ENCODE assay signal across 8 cellular contexts in genomic region chr19:19591133-19591825, GRCh38. TPM values are rescaled to one million over a fixed set of nuclear protein-coding genes. Genes with fewer than 3 reads are reported as not detected.
DNase-seq lines count a peak whose midpoint lies in the region; ATAC-seq and TF ChIP-seq lines count a peak whose summit lies in the region.

No MANE protein-coding gene starts in this region.

- H3K4me1 ChIP-seq in SK-N-SH (ENCODE audit: control insufficient read depth in 1 of 2, insufficient read depth in 2 of 2, low read depth in 1 of 2, low read length in 1 of 2) (peaks cover 14 to 18% of the 10 kb centered on the region in 2 experiments; a peak in 3 of 4 replicates), adipocyte (ENCODE audit: control insufficient read depth, insufficient read depth, low read length) (peaks cover 38% of the 10 kb centered on the region), left lung (peaks cover 10 to 35% of the 10 kb centered on the region in 2 donors)

- no peak for TF ChIP-seq CTCF in SK-N-SH (IDR thresholded peaks at IDR 0.05)
- TF ChIP-seq CTCF in left lung (IDR thresholded peaks at IDR 0.05) = no peak

- WGBS in SK-N-SH (ENCODE audit: low lambda C conversion rate) = 40% methylated on average over 9 of the region's 13 CpGs

- TF ChIP-seq EP300 in SK-N-SH (IDR thresholded peaks at IDR 0.05; ENCODE audit: borderline replicate concordance in 1 of 2, low read depth in 1 of 2, low read length in 1 of 2) = no peak

- H3K9me3 ChIP-seq in SK-N-SH (no peaks in the 10 kb centered on the region), adipocyte (ENCODE audit: control insufficient read depth, low read length) (no peaks in the 10 kb centered on the region), left lung (no peaks in the 10 kb centered on the region)

- CTCF ChIA-PET in SK-N-SH (lab: Yijun Ruan, JAX) = interaction anchor here (1.0 to 1.8 kb wide), 4 partner anchors 37 to 59 kb away, joined by 3 to 9 read pairs (median 6); partner anchors contain the start of gene GMIP

- H3F3A ChIP-seq in SK-N-SH (replicated peaks; ENCODE audit: insufficient read depth) = peaks cover 13% of the 10 kb centered on the region

- peak; percentile 83 for DNase-seq in ELF-1 (ENCODE audit: low read depth, low spot score)
- no peak for DNase-seq in SK-N-SH
- peak; percentile 96 for DNase-seq in adipocyte (ENCODE audit: low read depth)
- peak; percentile 51 to 68 for DNase-seq in left lung
- DNase-seq in stimulated activated CD8-positive, alpha-beta memory T cell treated with anti-CD3 and anti-CD28 coated beads, Interleukin-15, amount 100 ng/mL, for 48 hours (ENCODE audit: low read depth in 2 of 2) = peak; percentile 63 to 64
- DNase-seq in D341Med (ENCODE audit: low spot score) = no peak

- H3K36me3 ChIP-seq in SK-N-SH (replicated peaks in 1 of 2; ENCODE audit: control insufficient read depth in 1 of 2, insufficient read depth in 2 of 2, low read length in 1 of 2) = no peaks in the 10 kb centered on the region
- H3K36me3 ChIP-seq in adipocyte (ENCODE audit: control insufficient read depth, insufficient read depth, low read length, severe bottlenecking) = no peaks in the 10 kb centered on the region
- no peaks in the 10 kb centered on the region for H3K36me3 ChIP-seq in left lung

- H3K27me3 ChIP-seq in SK-N-SH (ENCODE audit: insufficient read depth) (no peaks in the 10 kb centered on the region), adipocyte (replicated peaks; ENCODE audit: control insufficient read depth, insufficient read depth, low read length) (no peaks in the 10 kb centered on the region), left lung (no peaks in the 10 kb centered on the region)

- peak overlapping the region; percentile 31; the same call in 1 of the 2 replicates for H2AFZ ChIP-seq in SK-N-SH (ENCODE audit: low read depth)

- no peak overlapping the region for H3K4me3 ChIP-seq in SK-N-SH (ENCODE audit: low read depth in 2 of 2, low read length in 1 of 2)
- peak overlapping the region; percentile 62 for H3K4me3 ChIP-seq in adipocyte (ENCODE audit: low read length)
- no peak overlapping the region for H3K4me3 ChIP-seq in left lung

- TF ChIP-seq RAD21 in SK-N-SH (IDR thresholded peaks at IDR 0.05; ENCODE audit: low read length) = no peak

- H3K4me2 ChIP-seq in SK-N-SH = peak overlapping the region; percentile 68

- H3K9me2 ChIP-seq in SK-N-SH = no peaks in the 10 kb centered on the region

- 0 out of 2 replicates have a peak overlapping the region, but pooled peaks have one; percentile 28 for H3K9ac ChIP-seq in SK-N-SH
- H3K9ac ChIP-seq in adipocyte (ENCODE audit: low read length) = peak overlapping the region; percentile 87

- POLR2A ChIA-PET in SK-N-SH (lab: Yijun Ruan, JAX) = no interaction called here

- intact Hi-C loops in left lung (cut with DNase I) = no loop called here

- peak; percentile 51 for ATAC-seq in HG02642 (IDR thresholded peaks at IDR 0.05; ENCODE audit: poor library complexity, unreplicated experiment)
- peak; percentile 69 for ATAC-seq in left lung
- ATAC-seq in GM21390 (IDR thresholded peaks at IDR 0.05; ENCODE audit: unreplicated experiment) = no peak

- no peaks in the 10 kb centered on the region for H4K20me1 ChIP-seq in SK-N-SH (ENCODE audit: insufficient read depth)

- H3K79me2 ChIP-seq in SK-N-SH (ENCODE audit: insufficient read depth) = no peaks in the 10 kb centered on the region

- H3K27ac ChIP-seq in SK-N-SH (ENCODE audit: low read depth in 2 of 2, low read length in 1 of 2) (peak overlapping the region; percentile 18 to 77; a peak in 3 of 4 replicates), left lung (peak overlapping the region; percentile 65 to 71)

TF ChIP-seq in SK-N-SH, 30 proteins besides CTCF, POLR2A, EP300 and RAD21:
- TF ChIP-seq RCOR1 (IDR thresholded peaks at IDR 0.05; ENCODE audit: low read length) (no peak), NFIC (IDR thresholded peaks at IDR 0.05; ENCODE audit: borderline replicate concordance) (peak; percentile 29; the same call in 1 of the 2 replicates), POLR2AphosphoS5 (IDR thresholded peaks at IDR 0.05; ENCODE audit: low read depth, low read length) (no peak), FOXM1 (IDR thresholded peaks at IDR 0.05; ENCODE audit: low read depth) (no peak), JUND (IDR thresholded peaks at IDR 0.05) (peak; percentile 29), PBX3 (IDR thresholded peaks at IDR 0.05) (peak; percentile 47; the same call in 1 of the 2 replicates), EZH2phosphoT487 (IDR thresholded peaks at IDR 0.05; ENCODE audit: borderline replicate concordance, low read depth) (no peak), TCF12 (IDR thresholded peaks at IDR 0.05) (peak; percentile 38; the same call in 1 of the 2 replicates), FOSL2 (IDR thresholded peaks at IDR 0.05; ENCODE audit: borderline replicate concordance, low read depth) (peak; percentile 65)
TF ChIP-seq in SK-N-SH: peak in this region for 5.

RNA-seq across cellular contexts. Expression of gene PBX4, which starts 27.2 kb away (rescaled TPM):
- polyA plus RNA-seq in SK-N-SH (2012; rRNA removed) = 5.1 and 6.4 TPM in 2 replicates
- polyA plus RNA-seq in SK-N-SH (2012; cell fraction: cytosol; rRNA removed) = 1.7 and 2.7 TPM in 2 replicates
- 22.9 and 27.6 TPM in 2 replicates for polyA plus RNA-seq in SK-N-SH (2012; cell fraction: nucleus; rRNA removed)
- 1 to 10 TPM; 1.8 to 3.4 TPM for total RNA-seq in left lung

RNA-seq across cellular contexts. Expression of gene LPAR2, which starts 36.7 kb away (rescaled TPM):
- 4.3 and 4.5 TPM in 2 replicates for polyA plus RNA-seq in SK-N-SH (2012; rRNA removed)
- polyA plus RNA-seq in SK-N-SH (2012; cell fraction: cytosol; rRNA removed) = 1.1 and 1.7 TPM in 2 replicates
- polyA plus RNA-seq in SK-N-SH (2012; cell fraction: nucleus; rRNA removed) = 33.9 and 35.0 TPM in 2 replicates
- total RNA-seq in left lung = 10 to 100 TPM; 16.1 to 36.2 TPM

RNA-seq across cellular contexts. Expression of gene GMIP, which starts 52.2 kb away (rescaled TPM):
- 5.3 and 6.3 TPM in 2 replicates for polyA plus RNA-seq in SK-N-SH (2012; rRNA removed)
- polyA plus RNA-seq in SK-N-SH (2012; cell fraction: cytosol; rRNA removed) = 2.4 and 3.9 TPM in 2 replicates
- polyA plus RNA-seq in SK-N-SH (2012; cell fraction: nucleus; rRNA removed) = 40.0 and 43.5 TPM in 2 replicates
- 10 to 100 TPM; 21.5 to 57.2 TPM for total RNA-seq in left lung

RNA-seq across cellular contexts. Expression of gene CILP2, which starts 53.2 kb away (rescaled TPM):
- polyA plus RNA-seq in SK-N-SH (2012; rRNA removed) = 0.96 and 1.9 TPM in 2 replicates
- polyA plus RNA-seq in SK-N-SH (2012; cell fraction: cytosol; rRNA removed) = 0.54 and 0.87 TPM in 2 replicates
- 3.1 and 3.9 TPM in 2 replicates for polyA plus RNA-seq in SK-N-SH (2012; cell fraction: nucleus; rRNA removed)
- total RNA-seq in left lung = 10 to 100 TPM in 1 of 2 donors, under 1 TPM in 1; 0.31 to 17.8 TPM

Comparison
In these comparisons a context has a peak if more than half of its experiments do, and no peak if none do; other contexts are left out.
1. DNase-seq: peak in ELF-1 (single experiment), adipocyte (single experiment), left lung (2 of 2) and stimulated activated CD8-positive, alpha-beta memory T cell treated with anti-CD3 and anti-CD28 coated beads, Interleukin-15, amount 100 ng/mL, for 48 hours (2 of 2); none in SK-N-SH (single experiment) and D341Med (single experiment).